Comparison of ENCODE assay signal across 8 cellular contexts in genomic region chr15:34969340-34970097, GRCh38. TPM values are rescaled to one million over a fixed set of nuclear protein-coding genes. Genes with fewer than 3 reads are reported as not detected.
DNase-seq lines count a peak whose midpoint lies in the region; ATAC-seq and TF ChIP-seq lines count a peak whose summit lies in the region.

Gene AQR (minus strand): TSS chr15:34969742. CDS start chr15:34969613, 129 bp downstream.

- H3K4me3 ChIP-seq in dorsolateral prefrontal cortex (peak within 1 kb of the TSS; percentile 62 to 100 (median 90)), right lobe of liver (peak within 1 kb of the TSS; percentile 50 to 90 (median 78))

- POLR2A ChIA-PET in CD4-positive, alpha-beta T cell (lab: Charles Lee), result interaction anchor here (0.6 to 4.7 kb wide), 11 partner anchors 12 to 931 kb away, joined by 3 to 166 read pairs (median 4); partner anchors contain the start of genes AVEN, DPH6, EMC7 and PGBD4

- H3K36me3 Mint-ChIP-seq in CD4-positive, alpha-beta T cell (ENCODE audit: low read depth), result peaks cover 38% of the 10 kb centered on the region

- peak within 1 kb of the TSS; percentile 92 for H3K27ac Mint-ChIP-seq in CD4-positive, alpha-beta T cell

- no peaks in the 10 kb centered on the region for H3K9me3 ChIP-seq in CD4-positive, alpha-beta T cell (ENCODE audit: control insufficient read depth, low read length)
- no peaks in the 10 kb centered on the region for H3K9me3 ChIP-seq in right lobe of liver

- H3K9me3 Mint-ChIP-seq in CD4-positive, alpha-beta T cell, result no peaks in the 10 kb centered on the region

- intact Hi-C loops in CD4-positive, alpha-beta T cell (cut with DNase I, micrococcal nuclease), result loop anchor here (1.0 to 5.0 kb wide), 2 partner anchors 19 to 602 kb away; partner anchors contain the start of genes ZNF770 (in 2 of the 2) and LPCAT4 (in 1 of the 2)
- intact Hi-C loops in dorsolateral prefrontal cortex (cut with DNase I) (loop anchor here in 1 of 2 donors (1.0 kb wide), 1 partner anchor 19 kb away; the partner anchor contains the start of gene ZNF770), right lobe of liver (cut with DNase I) (no loop called here)

- peak; percentile 82 for TF ChIP-seq CTCF in CD4-positive, alpha-beta T cell (IDR thresholded peaks at IDR 0.05)
- TF ChIP-seq CTCF in dorsolateral prefrontal cortex (IDR thresholded peaks at IDR 0.05 in 54 of 56, conservative IDR thresholded peaks at IDR 0.05 in 2 of 56; ENCODE audit: low read depth in 1 of 56, partially characterized antibody in 56 of 56) (peak; percentile 64 to 98 (median 86)), right lobe of liver (IDR thresholded peaks at IDR 0.05) (peak; percentile 68 to 92 (median 91))

- peak within 1 kb of the TSS; percentile 98 for H3K4me3 Mint-ChIP-seq in CD4-positive, alpha-beta T cell

- under 1% methylated on average over 40 of the region's 44 CpGs for WGBS in right lobe of liver (ENCODE audit: insufficient coverage, low coverage, low lambda C conversion rate, missing lambda C conversion rate)

- ATAC-seq in CD4-positive, alpha-beta T cell (ENCODE audit: poor library complexity), result peak; percentile 96
- ATAC-seq in GM19397 (IDR thresholded peaks at IDR 0.05; ENCODE audit: unreplicated experiment) (peak; percentile 98), HG03571 (IDR thresholded peaks at IDR 0.05; ENCODE audit: unreplicated experiment) (peak; percentile 98), right lobe of liver (peak; percentile 100)

- CTCF ChIA-PET in CD4-positive, alpha-beta T cell (lab: Charles Lee), result interaction anchor here (0.8 to 3.7 kb wide), 6 partner anchors 11 to 28 kb away, joined by 3 to 60 read pairs (median 6); partner anchors contain the start of gene ZNF770

- H3K27ac ChIP-seq in CD4-positive, alpha-beta T cell (ENCODE audit: low read depth, low read length), result peak within 1 kb of the TSS; percentile 71
- peak within 1 kb of the TSS in 53 of 59 donors; percentile 6 to 92 (median 72) for H3K27ac ChIP-seq in dorsolateral prefrontal cortex
- peak within 1 kb of the TSS; percentile 4 to 61 (median 51) for H3K27ac ChIP-seq in right lobe of liver

- no peaks in the 10 kb centered on the region for H3K36me3 ChIP-seq in right lobe of liver

- H3K4me1 ChIP-seq in right lobe of liver, result peaks cover 0 to 15% (median 0%) of the 10 kb centered on the region in 4 donors

- H3K27me3 ChIP-seq in CD4-positive, alpha-beta T cell (ENCODE audit: control insufficient read depth, insufficient read depth, low read length), result no peaks in the 10 kb centered on the region
- H3K27me3 ChIP-seq in dorsolateral prefrontal cortex (no peaks in the 10 kb centered on the region), right lobe of liver (no peaks in the 10 kb centered on the region)

- H3K4me1 Mint-ChIP-seq in CD4-positive, alpha-beta T cell (ENCODE audit: low read depth), result peaks cover 58% of the 10 kb centered on the region

- no peaks in the 10 kb centered on the region for H3K27me3 Mint-ChIP-seq in CD4-positive, alpha-beta T cell

- peak; percentile 84 for TF ChIP-seq POLR2A in right lobe of liver (IDR thresholded peaks at IDR 0.05)

- peak; percentile 83 to 90 (median 86) for DNase-seq in CD4-positive, alpha-beta T cell
- peak; percentile 96 for DNase-seq in NCI-H774 (lab: John Stamatoyannopoulos, UW)
- DNase-seq in activated CD4-positive, alpha-beta T cell treated with anti-CD3 and anti-CD28 coated beads, Interleukin-2, amount 50 U/mL, for 4 hours, result peak; percentile 85 to 86
- peak; percentile 89 to 98 (median 96) for DNase-seq in dorsolateral prefrontal cortex
- peak; percentile 95 to 98 (median 97) for DNase-seq in right lobe of liver
- DNase-seq in stimulated activated CD4-positive, alpha-beta T cell treated with anti-CD3 and anti-CD28 coated beads, Interleukin-4, amount 100 ng/mL, for 4 hours, result peak; percentile 81 to 88

RNA-seq across cellular contexts. Expression of gene AQR, which starts in this region (rescaled TPM):
- total RNA-seq in CD4-positive, alpha-beta T cell, result 10 to 100 TPM; 40.4 to 40.7 TPM
- total RNA-seq in dorsolateral prefrontal cortex (10 to 100 TPM; 23.5 to 41.1 (median 30.2) TPM), right lobe of liver (10 to 100 TPM in 4 of 6 experiments, 1 to 10 TPM in 2; 9.1 to 15.3 (median 11.8) TPM)

Comparison
In these comparisons a context has a peak if more than half of its experiments do, and no peak if none do; other contexts are left out.
1. Peak in every context shown above with its lines: DNase-seq, ATAC-seq, H3K4me3 ChIP-seq and H3K27ac ChIP-seq.
2. intact Hi-C loops: an anchor here in CD4-positive, alpha-beta T cell (1.0 to 5.0 kb wide); none called in right lobe of liver.